Comparison of ENCODE assay signal across 27 cellular contexts in genomic region chr3:135844381-135844780, GRCh38.
"Had no signal": no experiment of that assay in that cellular context is flagged by ENCODE, and none has a peak within 500 bp of the region (broad histone marks: within the 10 kb centered on the region; RNA-seq: fewer than 3 reads in every experiment).

No MANE protein-coding gene starts in this region.

- H3K27me3 ChIP-seq: adrenal gland, ascending aorta, gastrocnemius medialis, spleen, tibial nerve had no signal

- DNase-seq: activated CD4-positive, alpha-beta memory T cell treated with anti-CD3 and anti-CD28 coated beads for 36 hours; activated CD4-positive, alpha-beta T cell treated with anti-CD3 and anti-CD28 coated beads for 48 hours; activated CD8-positive, alpha-beta memory T cell treated with anti-CD3 and anti-CD28 coated beads, Interleukin-2, amount 50 U/mL, for 4 hours; activated effector memory CD4-positive, alpha-beta T cell treated with anti-CD3 and anti-CD28 coated beads, Interleukin-2, amount 50 U/mL, for 16 hours; activated naive CD4-positive, alpha-beta T cell treated with anti-CD3 and anti-CD28 coated beads for 36 hours; activated naive CD8-positive, alpha-beta T cell treated with anti-CD3 and anti-CD28 coated beads for 36 hours; activated T-cell treated with anti-CD3 and anti-CD28 coated beads, Interleukin-2, amount 50 U/mL, for 1 hour; adrenal gland; caudate nucleus; cortex of kidney; endodermal cell; gastrocnemius medialis; hippocampal formation; left colon; midbrain; naive thymus-derived CD4-positive, alpha-beta T cell; occipital lobe; right cardiac atrium; spleen; stimulated activated naive CD4-positive, alpha-beta T cell; T-helper 17 cell; T1000; WERI-Rb-1 had no signal

- H3K4me3 ChIP-seq: adrenal gland, ascending aorta, gastrocnemius medialis, spleen, tibial nerve had no signal

- ATAC-seq: activated CD4-positive, CD25-positive, alpha-beta regulatory T cell treated with anti-CD3 and anti-CD28 coated beads, Interleukin-2, amount 50 U/mL, for 24 hours; esophagus mucosa; gastrocnemius medialis; left colon; naive thymus-derived CD4-positive, alpha-beta T cell; right cardiac atrium; T-helper 17 cell had no signal

- H3K4me1 ChIP-seq: ascending aorta, gastrocnemius medialis, spleen, tibial nerve had no signal

- H3K9me3 ChIP-seq: adrenal gland, ascending aorta, gastrocnemius medialis, tibial nerve had no signal

- H3K27ac ChIP-seq: adrenal gland, ascending aorta, gastrocnemius medialis, spleen, tibial nerve, WERI-Rb-1 had no signal

- H3K36me3 ChIP-seq: adrenal gland, ascending aorta, gastrocnemius medialis, spleen, tibial nerve, WERI-Rb-1 had no signal
